In genomic region chr11:102341311-102341710, GRCh38 we compare ENCODE assay signal across 9 cellular contexts. TPM values are rescaled to one million over a fixed set of nuclear protein-coding genes. Genes with fewer than 3 reads are reported as not detected.
DNase-seq lines count a peak whose midpoint lies in the region; ATAC-seq and TF ChIP-seq lines count a peak whose summit lies in the region.
"Not testable (repeated sequence)": the region's sequence is repeated elsewhere in the genome, so short reads cannot be mapped to it uniquely, and the experiment has no call there.
"Had no signal": no experiment of that assay in that cellular context is flagged by ENCODE, and none has a peak within 500 bp of the region (broad histone marks: within the 10 kb centered on the region; RNA-seq: fewer than 3 reads in every experiment).

No MANE protein-coding gene starts in this region.

- peak; percentile 15 for ATAC-seq in GM18867 (IDR thresholded peaks at IDR 0.05; ENCODE audit: unreplicated experiment)
- ATAC-seq in GM21367 (IDR thresholded peaks at IDR 0.05; ENCODE audit: unreplicated experiment), result peak; percentile 0
- peak; percentile 10 for ATAC-seq in HG03175 (IDR thresholded peaks at IDR 0.05; ENCODE audit: unreplicated experiment)
- ATAC-seq in activated CD8-positive, alpha-beta memory T cell treated with anti-CD3 and anti-CD28 coated beads, Interleukin-2, amount 10 ng/mL, durations not matched to agents 7 days and 5 days, result peak; percentile 18
- ATAC-seq in stimulated activated naive B cell treated with anti-CD40 and anti-IgM and Interleukin-4, amounts not matched to agents 10 μg/mL and 1 μg/mL and 100 μg/mL, for 72 hours (replicated peaks), result peak; percentile 17 to 25

- peak overlapping the region; percentile 33 for H3K4me2 ChIP-seq in Loucy (ENCODE audit: low read depth, low read length, poor library complexity, severe bottlenecking)

- not testable (repeated sequence) for H3K4me3 Mint-ChIP-seq in activated CD8-positive, alpha-beta memory T cell treated with anti-CD3 and anti-CD28 coated beads, Interleukin-2, amount 10 ng/mL, durations not matched to agents 7 days and 5 days; stimulated activated naive B cell treated with anti-CD40 and anti-IgM and Interleukin-4, amounts not matched to agents 10 μg/mL and 1 μg/mL and 100 μg/mL, for 72 hours

- DNase-seq in activated CD8-positive, alpha-beta memory T cell treated with anti-CD3 and anti-CD28 coated beads, Interleukin-2, amount 10 ng/mL, durations not matched to agents 7 days and 5 days; stimulated activated naive B cell treated with anti-CD40 and anti-IgM and Interleukin-4, amounts not matched to agents 10 μg/mL and 1 μg/mL and 100 μg/mL, for 72 hours: not testable (repeated sequence)
- peak; percentile 14 for DNase-seq in kidney tubule cell (ENCODE audit: low spot score)

- TF ChIP-seq CTCF in Loucy (conservative IDR thresholded peaks at IDR 0.05; ENCODE audit: low read length), result not testable (repeated sequence)

- H3K4me1 Mint-ChIP-seq in activated CD8-positive, alpha-beta memory T cell treated with anti-CD3 and anti-CD28 coated beads, Interleukin-2, amount 10 ng/mL, durations not matched to agents 7 days and 5 days, result peaks cover 24% of the 10 kb centered on the region
- H3K4me1 Mint-ChIP-seq in stimulated activated naive B cell treated with anti-CD40 and anti-IgM and Interleukin-4, amounts not matched to agents 10 μg/mL and 1 μg/mL and 100 μg/mL, for 72 hours, result peaks cover 25 to 33% of the 10 kb centered on the region in 2 donors

- H2AFZ ChIP-seq in ACC112 (ENCODE audit: low read length, unreplicated experiment), result peak overlapping the region; percentile 65
- H2AFZ ChIP-seq in Loucy (ENCODE audit: low read length), result not testable (repeated sequence)

- H3K27ac Mint-ChIP-seq in activated CD8-positive, alpha-beta memory T cell treated with anti-CD3 and anti-CD28 coated beads, Interleukin-2, amount 10 ng/mL, durations not matched to agents 7 days and 5 days, result not testable (repeated sequence)
- H3K27ac Mint-ChIP-seq in stimulated activated naive B cell treated with anti-CD40 and anti-IgM and Interleukin-4, amounts not matched to agents 10 μg/mL and 1 μg/mL and 100 μg/mL, for 72 hours, result peak overlapping the region; percentile 66

- not testable (repeated sequence) for H3K79me2 ChIP-seq in ACC112 (ENCODE audit: control insufficient read depth, insufficient read depth, low read length, unreplicated experiment)
- H3K79me2 ChIP-seq in Loucy (ENCODE audit: insufficient read depth, low read length), result peaks cover 14% of the 10 kb centered on the region

- H3K36me3 Mint-ChIP-seq in activated CD8-positive, alpha-beta memory T cell treated with anti-CD3 and anti-CD28 coated beads, Interleukin-2, amount 10 ng/mL, durations not matched to agents 7 days and 5 days, result peaks cover 21% of the 10 kb centered on the region
- peaks cover 6 to 25% of the 10 kb centered on the region in 2 donors for H3K36me3 Mint-ChIP-seq in stimulated activated naive B cell treated with anti-CD40 and anti-IgM and Interleukin-4, amounts not matched to agents 10 μg/mL and 1 μg/mL and 100 μg/mL, for 72 hours

- H4K20me1 ChIP-seq in Loucy (ENCODE audit: insufficient read depth, low read length, poor library complexity, severe bottlenecking), result not testable (repeated sequence)

- not testable (repeated sequence) for H3K27me3 Mint-ChIP-seq in activated CD8-positive, alpha-beta memory T cell treated with anti-CD3 and anti-CD28 coated beads, Interleukin-2, amount 10 ng/mL, durations not matched to agents 7 days and 5 days; stimulated activated naive B cell treated with anti-CD40 and anti-IgM and Interleukin-4, amounts not matched to agents 10 μg/mL and 1 μg/mL and 100 μg/mL, for 72 hours

- peak overlapping the region; percentile 46 for H3K9ac ChIP-seq in Loucy (ENCODE audit: low read depth, low read length, poor library complexity, severe bottlenecking)

- H3K9me2 ChIP-seq in Loucy (replicated peaks; ENCODE audit: low read depth, low read length), result not testable (repeated sequence)

- H3F3A ChIP-seq in Loucy (ENCODE audit: low read depth), result not testable (repeated sequence)

- H3K9me3 Mint-ChIP-seq in activated CD8-positive, alpha-beta memory T cell treated with anti-CD3 and anti-CD28 coated beads, Interleukin-2, amount 10 ng/mL, durations not matched to agents 7 days and 5 days (ENCODE audit: low read depth); stimulated activated naive B cell treated with anti-CD40 and anti-IgM and Interleukin-4, amounts not matched to agents 10 μg/mL and 1 μg/mL and 100 μg/mL, for 72 hours: not testable (repeated sequence)

- peaks cover 33% of the 10 kb centered on the region for H3K4me1 ChIP-seq in ACC112 (ENCODE audit: control insufficient read depth, insufficient read depth, low read length, unreplicated experiment)
- H3K4me1 ChIP-seq in Loucy (ENCODE audit: insufficient read depth, low read length, poor library complexity, severe bottlenecking), result peaks cover 23% of the 10 kb centered on the region

- not testable (repeated sequence) for H3K27ac ChIP-seq in ACC112 (ENCODE audit: low read depth, low read length)

- H3K36me3 ChIP-seq in ACC112 (ENCODE audit: insufficient read depth, low read length); Loucy (ENCODE audit: insufficient read depth, low read length): not testable (repeated sequence)

- not testable (repeated sequence) for H3K27me3 ChIP-seq in ACC112 (ENCODE audit: insufficient read depth, low read length); Loucy (ENCODE audit: insufficient read depth, low read length, poor library complexity, severe bottlenecking)

- H3K4me3 ChIP-seq in ACC112 (ENCODE audit: low read depth, low read length), result not testable (repeated sequence)
- peak overlapping the region; percentile 4 for H3K4me3 ChIP-seq in Loucy (ENCODE audit: low read length, poor library complexity, severe bottlenecking)

- not testable (repeated sequence) for H3K9me3 ChIP-seq in Loucy (ENCODE audit: insufficient read depth, low read depth, low read length)

- CTCF ChIA-PET in activated CD8-positive, alpha-beta memory T cell treated with anti-CD3 and anti-CD28 coated beads, Interleukin-2, amount 10 ng/mL, durations not matched to agents 7 days and 5 days (lab: Charles Lee), result interaction anchor here (0.7 to 6.3 kb wide), 33 partner anchors 10 to 324 kb away, joined by 3 to 110 read pairs (median 7); partner anchors contain the start of gene TMEM123

RNA-seq across cellular contexts. Expression of gene BIRC2, which starts 5.7 kb away (rescaled TPM):
- total RNA-seq in activated CD8-positive, alpha-beta memory T cell treated with anti-CD3 and anti-CD28 coated beads, Interleukin-2, amount 10 ng/mL, durations not matched to agents 7 days and 5 days, result 10 to 100 TPM; 30.7 to 30.9 TPM

RNA-seq across cellular contexts. Expression of gene BIRC3, which starts 24.0 kb away (rescaled TPM):
- total RNA-seq in activated CD8-positive, alpha-beta memory T cell treated with anti-CD3 and anti-CD28 coated beads, Interleukin-2, amount 10 ng/mL, durations not matched to agents 7 days and 5 days, result 100 to 1,000 TPM in 1 of 2 experiments, 10 to 100 TPM in 1; 46.4 to 231 TPM
- total RNA-seq: SJCRH30 had no signal
